8 cellular contexts compared by ENCODE assay signal in the genomic region with DNA sequence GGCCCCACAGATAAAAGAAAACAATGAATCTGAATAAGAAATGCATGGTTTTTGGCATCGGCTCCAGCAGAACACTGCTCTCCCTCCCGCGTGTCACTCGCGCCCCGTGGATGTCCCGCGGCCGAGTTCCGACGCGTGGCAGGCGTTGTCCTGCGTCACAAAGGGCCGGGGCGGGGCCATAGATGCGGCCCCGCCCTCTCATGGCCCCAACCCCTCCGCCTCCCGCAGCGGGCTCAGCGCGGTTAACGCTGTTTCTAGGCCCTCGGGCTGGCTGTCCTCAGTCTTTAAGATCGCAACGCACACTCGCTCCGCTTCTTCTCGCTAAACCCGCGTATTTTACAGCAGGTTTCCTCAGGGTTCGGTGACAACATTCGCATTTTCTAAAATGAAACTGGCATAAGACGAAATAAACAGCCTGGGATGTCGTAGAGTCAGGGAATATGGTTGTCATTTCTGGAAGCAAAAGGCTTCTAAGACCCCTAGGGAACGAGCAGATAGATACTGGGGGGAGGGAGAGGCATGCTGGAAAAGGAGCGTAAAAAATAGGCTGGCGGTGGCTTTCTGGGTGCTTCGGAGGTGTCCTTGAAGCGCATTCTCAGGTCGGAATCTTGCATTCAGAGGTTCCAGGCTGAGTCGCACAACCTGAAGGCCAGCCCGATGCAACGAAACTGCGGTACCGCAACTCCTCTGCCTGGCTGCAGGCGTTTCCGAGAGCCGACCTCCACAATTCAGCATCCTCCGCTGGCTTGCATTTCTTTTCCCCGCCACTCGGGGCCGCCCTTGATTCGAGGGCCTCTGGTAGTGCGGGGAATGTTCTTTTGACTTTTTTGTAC. TPM values are rescaled to one million over a fixed set of nuclear protein-coding genes. Genes with fewer than 3 reads are reported as not detected.
A peak's percentile ranks its signal among the peaks of the same experiment; 100 is the strongest.
DNase-seq lines count a peak whose midpoint lies in the region; ATAC-seq and TF ChIP-seq lines count a peak whose summit lies in the region.

A gene with protein sequence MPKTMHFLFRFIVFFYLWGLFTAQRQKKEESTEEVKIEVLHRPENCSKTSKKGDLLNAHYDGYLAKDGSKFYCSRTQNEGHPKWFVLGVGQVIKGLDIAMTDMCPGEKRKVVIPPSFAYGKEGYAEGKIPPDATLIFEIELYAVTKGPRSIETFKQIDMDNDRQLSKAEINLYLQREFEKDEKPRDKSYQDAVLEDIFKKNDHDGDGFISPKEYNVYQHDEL (minus strand): TSS at position 159 of the 833 bp plus-strand sequence. CDS start 101 bp downstream, at position 58.

- peak; percentile 89 for TF ChIP-seq CTCF in DND-41 (IDR thresholded peaks at IDR 0.05; ENCODE audit: borderline replicate concordance, extremely low read depth, low read length, poor library complexity, severe bottlenecking)
- peak; percentile 60 for TF ChIP-seq CTCF in natural killer cell (IDR thresholded peaks at IDR 0.05)

- H3K27ac Mint-ChIP-seq in activated T-helper 17 cell treated with anti-CD3 and anti-CD28 coated beads, Interleukin-2, amount 50 U/mL, for 72 hours, result peak within 1 kb of the TSS; percentile 98
- H3K27ac Mint-ChIP-seq in natural killer cell, result peak within 1 kb of the TSS; percentile 97 to 99

- H3K4me1 Mint-ChIP-seq in activated T-helper 17 cell treated with anti-CD3 and anti-CD28 coated beads, Interleukin-2, amount 50 U/mL, for 72 hours, result peaks cover 13% of the 10 kb centered on the region
- peaks cover 38 to 44% of the 10 kb centered on the region in 2 donors for H3K4me1 Mint-ChIP-seq in natural killer cell

- H3K36me3 ChIP-seq in DND-41 (ENCODE audit: insufficient read depth, low read length), result no peaks in the 10 kb centered on the region

- peak within 1 kb of the TSS; percentile 95 for H3K27ac ChIP-seq in DND-41 (ENCODE audit: low read length)

- peaks cover 6% of the 10 kb centered on the region; the same call in 1 of the 2 replicates for H4K20me1 ChIP-seq in DND-41 (ENCODE audit: insufficient read depth, low read length)

- H3K4me2 ChIP-seq in DND-41 (ENCODE audit: insufficient read depth, low read length), result peak within 1 kb of the TSS; percentile 69

- H3K36me3 Mint-ChIP-seq in activated T-helper 17 cell treated with anti-CD3 and anti-CD28 coated beads, Interleukin-2, amount 50 U/mL, for 72 hours (ENCODE audit: low read depth), result no peaks in the 10 kb centered on the region
- H3K36me3 Mint-ChIP-seq in natural killer cell, result no peaks in the 10 kb centered on the region

- no peaks in the 10 kb centered on the region for H3K9me3 ChIP-seq in DND-41 (ENCODE audit: insufficient read depth, low read length, severe bottlenecking)

- H3K9me3 Mint-ChIP-seq in activated T-helper 17 cell treated with anti-CD3 and anti-CD28 coated beads, Interleukin-2, amount 50 U/mL, for 72 hours, result no peaks in the 10 kb centered on the region
- H3K9me3 Mint-ChIP-seq in natural killer cell, result no peaks in the 10 kb centered on the region

- H3K4me3 Mint-ChIP-seq in activated T-helper 17 cell treated with anti-CD3 and anti-CD28 coated beads, Interleukin-2, amount 50 U/mL, for 72 hours, result peak within 1 kb of the TSS; percentile 99
- peak within 1 kb of the TSS; percentile 98 for H3K4me3 Mint-ChIP-seq in natural killer cell

- H3K27me3 ChIP-seq in DND-41 (ENCODE audit: insufficient read depth, low read length, poor library complexity), result no peaks in the 10 kb centered on the region

- peak within 1 kb of the TSS; percentile 78 for H3K9ac ChIP-seq in DND-41 (ENCODE audit: low read depth, low read length)

- peak within 1 kb of the TSS; percentile 96 for H2AFZ ChIP-seq in DND-41 (ENCODE audit: low read depth, low read length)

- DNase-seq in DND-41 (peak; percentile 84), Kasumi-1 (lab: John Stamatoyannopoulos, UW) (peak; percentile 88 to 92), RPMI7951 (ENCODE audit: low read depth) (peak; percentile 84), fibroblast of peridontal ligament (ENCODE audit: extremely low read depth) (peak; percentile 79), natural killer cell (peak; percentile 83)
- peak; percentile 74 for DNase-seq in stimulated activated naive CD4-positive, alpha-beta T cell treated with Interleukin-2 at 50 U/mL for 16 hours (lab: John Stamatoyannopoulos, UW)

- no peaks in the 10 kb centered on the region for H3K27me3 Mint-ChIP-seq in activated T-helper 17 cell treated with anti-CD3 and anti-CD28 coated beads, Interleukin-2, amount 50 U/mL, for 72 hours
- H3K27me3 Mint-ChIP-seq in natural killer cell (ENCODE audit: low read depth in 2 of 2), result no peaks in the 10 kb centered on the region

- H3K4me1 ChIP-seq in DND-41 (ENCODE audit: insufficient read depth, low read length), result peaks cover 59% of the 10 kb centered on the region

- intact Hi-C loops in natural killer cell (cut with micrococcal nuclease), result loop anchor here (1.0 to 5.0 kb wide), 4 partner anchors 27 to 1529 kb away; partner anchors contain the start of genes CWC22, PJVK and PRKRA

- peak; percentile 73 for ATAC-seq in DND-41 (ENCODE audit: insufficient read depth, low read depth)
- peak; percentile 48 for ATAC-seq in GM21737 (IDR thresholded peaks at IDR 0.05; ENCODE audit: unreplicated experiment)
- ATAC-seq in activated T-helper 17 cell treated with anti-CD3 and anti-CD28 coated beads, Interleukin-2, amount 50 U/mL, for 72 hours (replicated peaks), result peak; percentile 75
- ATAC-seq in natural killer cell, result peak; percentile 80 to 92 (median 81)

- peaks cover 60% of the 10 kb centered on the region for H3K79me2 ChIP-seq in DND-41 (ENCODE audit: insufficient read depth, low read length)

- peak within 1 kb of the TSS; percentile 88 to 90 for H3K4me3 ChIP-seq in DND-41 (ENCODE audit: low read depth in 1 of 2, low read length in 2 of 2)

RNA-seq across cellular contexts. Expression of the gene that starts here (rescaled TPM):
- 50.8 and 60.6 TPM in 2 replicates for total RNA-seq in RPMI7951 (2014; rRNA removed; shearing (Covaris generic))
- 1 to 10 TPM; 1.7 to 2.6 TPM for total RNA-seq in activated T-helper 17 cell treated with anti-CD3 and anti-CD28 coated beads, Interleukin-2, amount 50 U/mL, for 72 hours
- total RNA-seq in natural killer cell, result 1 to 10 TPM; 1.1 to 1.3 (median 1.1) TPM

Comparison
In these comparisons a context has a peak if more than half of its experiments do, and no peak if none do; other contexts are left out.
1. Peak in every context shown above with its lines: DNase-seq, ATAC-seq, H3K4me3 ChIP-seq and H3K27ac ChIP-seq.
2. RNA of the gene that starts here (total RNA-seq): 50.8 to 60.6 TPM in RPMI7951; 1.7 to 2.6 TPM in activated T-helper 17 cell treated with anti-CD3 and anti-CD28 coated beads, Interleukin-2, amount 50 U/mL, for 72 hours and 1.1 to 1.3 TPM in natural killer cell; every median in the first group is over 10 times any median in the second.